8 cellular contexts compared by ENCODE assay signal in the genomic region with DNA sequence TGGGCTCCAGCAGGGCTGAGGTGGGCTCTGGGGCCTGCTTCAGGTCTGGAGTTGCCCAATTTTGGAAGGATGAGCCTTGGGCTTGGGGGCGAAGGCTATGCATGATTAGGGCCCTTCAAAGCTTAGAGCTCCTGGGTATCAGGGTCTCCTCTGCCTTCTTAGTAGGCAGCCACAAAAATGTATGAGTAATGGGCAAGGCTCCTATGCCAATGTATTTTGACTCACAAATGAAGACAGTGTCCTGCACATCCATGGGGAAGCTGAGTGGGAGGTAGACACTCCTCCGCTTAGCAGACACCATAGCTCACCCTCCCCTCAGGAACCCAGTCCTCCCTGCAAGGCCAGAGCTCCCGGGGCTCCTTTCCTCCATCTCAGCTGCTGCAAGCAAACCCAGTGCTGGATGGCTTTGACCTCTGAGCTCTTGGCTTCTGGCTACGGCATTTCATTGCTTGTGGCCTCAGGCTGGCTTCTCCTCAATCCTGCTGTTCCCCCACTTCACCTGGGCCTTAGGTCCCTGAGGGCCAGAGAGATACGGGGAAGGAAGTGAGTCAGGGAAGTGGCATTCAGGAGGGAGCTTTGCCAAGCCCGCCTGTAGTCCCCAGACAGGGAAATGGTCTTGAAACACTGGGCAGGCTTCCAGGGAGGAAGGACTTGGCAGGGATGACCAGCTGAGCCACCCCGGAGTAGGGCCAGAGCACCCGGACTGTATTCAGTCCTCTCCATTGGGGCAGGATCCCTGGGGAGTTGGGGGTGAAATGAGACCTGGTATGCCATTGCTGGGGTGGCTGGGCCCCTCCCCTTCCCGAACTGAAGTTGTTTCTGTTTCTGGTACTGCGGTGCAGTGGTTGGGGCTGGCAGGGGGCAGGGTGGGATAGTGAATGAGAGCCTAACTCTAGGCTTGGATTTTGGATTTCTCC. TPM values are rescaled to one million over a fixed set of nuclear protein-coding genes. Genes with fewer than 3 reads are reported as not detected.
A peak's percentile ranks its signal among the peaks of the same experiment; 100 is the strongest.
DNase-seq lines count a peak whose midpoint lies in the region; ATAC-seq, FAIRE-seq and TF ChIP-seq lines count a peak whose summit lies in the region.

No MANE protein-coding gene starts in this region.

- H3K36me3 Mint-ChIP-seq in activated CD4-positive, alpha-beta T cell treated with anti-CD3 and anti-CD28 coated beads, Interleukin-2, amount 10 ng/mL, durations not matched to agents 24 days and 14 days (ENCODE audit: low read depth): no peaks in the 10 kb centered on the region

- intact Hi-C loops in right lobe of liver (cut with DNase I) (loop anchor here in 1 of 2 donors (5.0 kb wide), 1 partner anchor 43 kb away; no protein-coding TSS in a partner anchor), uterus (cut with DNase I; ENCODE audit: low total_unique reads) (no loop called here)
- intact Hi-C loops in activated CD4-positive, alpha-beta T cell treated with anti-CD3 and anti-CD28 coated beads, Interleukin-2, amount 10 ng/mL, durations not matched to agents 24 days and 14 days (cut with micrococcal nuclease): no loop called here

- no peaks in the 10 kb centered on the region for H3K4me1 Mint-ChIP-seq in activated CD4-positive, alpha-beta T cell treated with anti-CD3 and anti-CD28 coated beads, Interleukin-2, amount 10 ng/mL, durations not matched to agents 24 days and 14 days

- TF ChIP-seq POLR2A in right lobe of liver (IDR thresholded peaks at IDR 0.05): peak; percentile 57
- no peak for TF ChIP-seq POLR2A in uterus (IDR thresholded peaks at IDR 0.05)

- H3K27ac Mint-ChIP-seq in activated CD4-positive, alpha-beta T cell treated with anti-CD3 and anti-CD28 coated beads, Interleukin-2, amount 10 ng/mL, durations not matched to agents 24 days and 14 days: no peak overlapping the region

- H3K27me3 ChIP-seq in bronchial epithelial cell (ENCODE audit: control insufficient read depth, insufficient read depth, low read length): no peaks in the 10 kb centered on the region
- no peaks in the 10 kb centered on the region for H3K27me3 ChIP-seq in right lobe of liver
- no peaks in the 10 kb centered on the region for H3K27me3 ChIP-seq in uterus

- peak; percentile 91 for DNase-seq in AG08396 (ENCODE audit: low spot score)
- DNase-seq in LNCaP clone FGC (ENCODE audit: low read depth): peak; percentile 83
- peak; percentile 97 for DNase-seq in bronchial epithelial cell (ENCODE audit: low read depth)
- DNase-seq in right lobe of liver: peak; percentile 88 to 95 (median 91)
- DNase-seq in uterus: peak; percentile 84 to 90
- DNase-seq in activated CD4-positive, alpha-beta T cell treated with anti-CD3 and anti-CD28 coated beads, Interleukin-2, amount 10 ng/mL, durations not matched to agents 24 days and 14 days: no peak
- DNase-seq in SKM-1 treated with dmso at 0.1 percent for 144 hours (lab: John Stamatoyannopoulos, UW; ENCODE audit: unreplicated experiment): no peak

- no peak for FAIRE-seq in bronchial epithelial cell (lab: Jason Lieb, UNC)

- H3K27ac ChIP-seq in right lobe of liver: peak overlapping the region; percentile 6 to 81 (median 47)
- peak overlapping the region; percentile 18 to 29 for H3K27ac ChIP-seq in uterus

- peak; percentile 44 to 56 (median 52) for ATAC-seq in right lobe of liver
- ATAC-seq in HG03342 (IDR thresholded peaks at IDR 0.05; ENCODE audit: unreplicated experiment): no peak

- TF ChIP-seq CTCF in LNCaP clone FGC (IDR thresholded peaks at IDR 0.05; ENCODE audit: control insufficient read depth, extremely low read depth, insufficient read depth): no peak
- no peak for TF ChIP-seq CTCF in bronchial epithelial cell (IDR thresholded peaks at IDR 0.05; ENCODE audit: insufficient read depth, low read length, severe bottlenecking)
- TF ChIP-seq CTCF in right lobe of liver (IDR thresholded peaks at IDR 0.05): no peak
- no peak for TF ChIP-seq CTCF in uterus (IDR thresholded peaks at IDR 0.05)

- 10% methylated on average over 7 of the region's 10 CpGs for WGBS in right lobe of liver (ENCODE audit: insufficient coverage, low coverage, low lambda C conversion rate, missing lambda C conversion rate)

- no peaks in the 10 kb centered on the region for H3K9me3 ChIP-seq in right lobe of liver
- no peaks in the 10 kb centered on the region for H3K9me3 ChIP-seq in uterus

- no peaks in the 10 kb centered on the region for H3K36me3 ChIP-seq in bronchial epithelial cell (ENCODE audit: control insufficient read depth, insufficient read depth, low read length)
- peaks cover 0 to 7% (median 3%) of the 10 kb centered on the region in 4 donors for H3K36me3 ChIP-seq in right lobe of liver
- H3K36me3 ChIP-seq in uterus: no peaks in the 10 kb centered on the region

- no peaks in the 10 kb centered on the region for H3K9me3 Mint-ChIP-seq in activated CD4-positive, alpha-beta T cell treated with anti-CD3 and anti-CD28 coated beads, Interleukin-2, amount 10 ng/mL, durations not matched to agents 24 days and 14 days

- H3K4me3 ChIP-seq in LNCaP clone FGC (ENCODE audit: low read depth, low read length) (no peak overlapping the region), bronchial epithelial cell (ENCODE audit: low read depth, low read length) (no peak overlapping the region), right lobe of liver (peak overlapping the region in 1 of 3 donors; percentile 3), uterus (no peak overlapping the region)

- no peak overlapping the region for H3K4me3 Mint-ChIP-seq in activated CD4-positive, alpha-beta T cell treated with anti-CD3 and anti-CD28 coated beads, Interleukin-2, amount 10 ng/mL, durations not matched to agents 24 days and 14 days

- peaks cover 36% of the 10 kb centered on the region for H3K27me3 Mint-ChIP-seq in activated CD4-positive, alpha-beta T cell treated with anti-CD3 and anti-CD28 coated beads, Interleukin-2, amount 10 ng/mL, durations not matched to agents 24 days and 14 days

- peaks cover 5 to 71% (median 38%) of the 10 kb centered on the region in 4 donors for H3K4me1 ChIP-seq in right lobe of liver
- peaks cover 0 to 11% of the 10 kb centered on the region in 2 donors for H3K4me1 ChIP-seq in uterus

RNA-seq across cellular contexts. Expression of a gene that starts 4.4 kb away (rescaled TPM):
- total RNA-seq in bronchial epithelial cell: 17.0 and 33.2 TPM in 2 replicates
- 100 to 1,000 TPM; 146 to 286 (median 178) TPM for total RNA-seq in right lobe of liver
- 1 to 10 TPM; 1.2 to 4.5 (median 2.6) TPM for total RNA-seq in uterus
- total RNA-seq in activated CD4-positive, alpha-beta T cell treated with anti-CD3 and anti-CD28 coated beads, Interleukin-2, amount 10 ng/mL, durations not matched to agents 24 days and 14 days: not detected in 2 replicates

Comparison
In these comparisons a context has a peak if more than half of its experiments do, and no peak if none do; other contexts are left out.
1. DNase-seq: peak in AG08396 (single experiment), LNCaP clone FGC (single experiment), bronchial epithelial cell (single experiment), right lobe of liver (3 of 3) and uterus (2 of 2); none in activated CD4-positive, alpha-beta T cell treated with anti-CD3 and anti-CD28 coated beads, Interleukin-2, amount 10 ng/mL, durations not matched to agents 24 days and 14 days (single experiment) and SKM-1 treated with dmso at 0.1 percent for 144 hours (single experiment).